In genomic region chr1:166166701-166167394, GRCh38 we compare ENCODE assay signal across 8 cellular contexts. TPM values are rescaled to one million over a fixed set of nuclear protein-coding genes. Genes with fewer than 3 reads are reported as not detected.
DNase-seq lines count a peak whose midpoint lies in the region; ATAC-seq and TF ChIP-seq lines count a peak whose summit lies in the region.

Gene FAM78B (minus strand): TSS chr1:166167001. CDS start chr1:166166248, 753 bp downstream.

- H3K9me2 ChIP-seq in PC-3 (replicated peaks; ENCODE audit: low read length): no peaks in the 10 kb centered on the region

- H3K4me1 ChIP-seq in PC-3 (ENCODE audit: insufficient read depth, low read length) (no peaks in the 10 kb centered on the region), stomach smooth muscle (ENCODE audit: control insufficient read depth, insufficient read depth, low read length) (peaks cover 13% of the 10 kb centered on the region)

- no peaks in the 10 kb centered on the region for H3K36me3 ChIP-seq in PC-3 (ENCODE audit: low read depth, low read length)
- H3K36me3 ChIP-seq in stomach smooth muscle (ENCODE audit: control insufficient read depth in 2 of 2, insufficient read depth in 2 of 2, low read length in 2 of 2): no peaks in the 10 kb centered on the region

- no TSS peak for BruUV-seq in PC-3 (replicated peaks; lab: Mats Ljungman, UMichigan)

- no peaks in the 10 kb centered on the region for H4K20me1 ChIP-seq in PC-3 (ENCODE audit: low read length)

- CTCF ChIA-PET in PC-3 (lab: Charles Lee): no interaction called here

- H3K27me3 ChIP-seq in PC-3 (ENCODE audit: low read length): peaks cover 49% of the 10 kb centered on the region
- no peaks in the 10 kb centered on the region for H3K27me3 ChIP-seq in stomach smooth muscle (ENCODE audit: control insufficient read depth in 1 of 2, insufficient read depth in 2 of 2, low read length in 2 of 2)

- H3K36me3 Mint-ChIP-seq in naive thymus-derived CD8-positive, alpha-beta T cell: no peaks in the 10 kb centered on the region

- H3K9me3 ChIP-seq in PC-3 (ENCODE audit: low read length) (no peaks in the 10 kb centered on the region), stomach smooth muscle (ENCODE audit: control insufficient read depth in 2 of 2, low read length in 2 of 2) (no peaks in the 10 kb centered on the region)

- H3K9me3 Mint-ChIP-seq in naive thymus-derived CD8-positive, alpha-beta T cell: peaks cover 0 to 4% (median 0%) of the 10 kb centered on the region in 9 donors

- peak within 1 kb of the TSS; percentile 68 to 82 (median 79) for H3K4me3 Mint-ChIP-seq in naive thymus-derived CD8-positive, alpha-beta T cell

- H3K4me2 ChIP-seq in PC-3 (ENCODE audit: low read length): peak within 1 kb of the TSS; percentile 69

- DNase-seq in CD1c-positive myeloid dendritic cell (ENCODE audit: extremely low spot score): peak; percentile 25
- peak; percentile 46 for DNase-seq in PC-3
- DNase-seq in activated T-helper 1 cell treated with Interleukin-2 at 50 U/mL for 16 hours (ENCODE audit: low read depth): peak; percentile 29
- peak; percentile 22 for DNase-seq in fibroblast of peridontal ligament (ENCODE audit: extremely low read depth)
- peak; percentile 4 to 81 (median 24) for DNase-seq in naive thymus-derived CD8-positive, alpha-beta T cell

- no peaks in the 10 kb centered on the region for H3F3A ChIP-seq in PC-3 (ENCODE audit: low read length, unreplicated experiment)

- TF ChIP-seq CTCF in PC-3 (conservative IDR thresholded peaks at IDR 0.05; ENCODE audit: low read depth, low read length): no peak

- POLR2A ChIA-PET in PC-3 (lab: Charles Lee; ENCODE audit: unreplicated experiment): no interaction called here
- POLR2A ChIA-PET in naive thymus-derived CD8-positive, alpha-beta T cell (lab: Charles Lee): interaction anchor here (0.6 to 0.7 kb wide), 2 partner anchors 10 to 768 kb away, joined by 3 to 5 read pairs; no protein-coding TSS in a partner anchor

- H3K27ac Mint-ChIP-seq in naive thymus-derived CD8-positive, alpha-beta T cell: peak within 1 kb of the TSS in 2 of 10 donors; percentile 41 to 88

- intact Hi-C loops in PC-3 (cut with micrococcal nuclease): loop anchor here (10.0 kb wide), 1 partner anchor 452 kb away; no protein-coding TSS in a partner anchor

- H3K4me3 ChIP-seq in PC-3 (ENCODE audit: low read length) (peak within 1 kb of the TSS; percentile 59), stomach smooth muscle (ENCODE audit: low read length in 2 of 2) (peak within 1 kb of the TSS; percentile 73 to 76)

- no peak within 1 kb of the TSS for H3K27ac ChIP-seq in PC-3 (ENCODE audit: low read length)
- no peak within 1 kb of the TSS for H3K27ac ChIP-seq in stomach smooth muscle (ENCODE audit: low read length)

- peaks cover 4 to 18% (median 12%) of the 10 kb centered on the region in 4 donors for H3K4me1 Mint-ChIP-seq in naive thymus-derived CD8-positive, alpha-beta T cell

- no peaks in the 10 kb centered on the region for H3K79me2 ChIP-seq in PC-3 (ENCODE audit: low read length)

- peak; percentile 42 for ATAC-seq in GM19328 (IDR thresholded peaks at IDR 0.05; ENCODE audit: unreplicated experiment)
- ATAC-seq in HG03457 (IDR thresholded peaks at IDR 0.05; ENCODE audit: unreplicated experiment): peak; percentile 23
- ATAC-seq in PC-3: peak; percentile 63
- ATAC-seq in naive thymus-derived CD8-positive, alpha-beta T cell: peak; percentile 47 to 77

- peak within 1 kb of the TSS; percentile 56; the same call in 1 of the 2 replicates for H2AFZ ChIP-seq in PC-3 (ENCODE audit: low read length)

- no peak within 1 kb of the TSS for H3K9ac ChIP-seq in PC-3 (ENCODE audit: low read length)
- peak within 1 kb of the TSS; percentile 40 to 80 for H3K9ac ChIP-seq in stomach smooth muscle (ENCODE audit: low read length in 2 of 2)

- H3K27me3 Mint-ChIP-seq in naive thymus-derived CD8-positive, alpha-beta T cell: peaks cover 23 to 59% (median 48%) of the 10 kb centered on the region in 5 donors

RNA-seq across cellular contexts. Expression of gene FAM78B, which starts in this region (rescaled TPM):
- total RNA-seq in PC-3 (2014; rRNA removed): 0.12 and 0.26 TPM in 2 replicates
- under 1 TPM; 0.08 to 0.27 TPM for total RNA-seq in naive thymus-derived CD8-positive, alpha-beta T cell
- polyA plus RNA-seq in naive thymus-derived CD8-positive, alpha-beta T cell: under 1 TPM in 2 of 3 donors, not detected in 1; 0.10 to 0.14 TPM

Comparison
In these comparisons a context has a peak if more than half of its experiments do, and no peak if none do; other contexts are left out.
1. Peak in DNase-seq, ATAC-seq, H3K4me3 ChIP-seq and H3K4me2 ChIP-seq in PC-3; RNA of the gene not detected or under 1 TPM.
2. Peak in DNase-seq and ATAC-seq in naive thymus-derived CD8-positive, alpha-beta T cell; RNA of the gene not detected or under 1 TPM.